ENCODE assay signal across 20 cellular contexts in genomic region chr2:217399288-217399687, GRCh38.
DNase-seq lines count a peak whose midpoint lies in the region; ATAC-seq and TF ChIP-seq lines count a peak whose summit lies in the region.
"Had no signal": no experiment of that assay in that cellular context is flagged by ENCODE, and none has a peak within 500 bp of the region (broad histone marks: within the 10 kb centered on the region; RNA-seq: fewer than 3 reads in every experiment).

No MANE protein-coding gene starts in this region.

- H3K9me3 ChIP-seq in GM23248 (ENCODE audit: low read depth) (no peaks in the 10 kb centered on the region), mesenchymal stem cell (ENCODE audit: control insufficient read depth, low read length) (no peaks in the 10 kb centered on the region)
- H3K9me3 ChIP-seq: breast epithelium, HAP-1, heart left ventricle, prostate gland, tibial nerve had no signal

- H2BK120ac ChIP-seq in mesenchymal stem cell (ENCODE audit: low read depth, low read length): no peak overlapping the region

- H3K36me3 ChIP-seq in GM23248 (ENCODE audit: low read depth) (no peaks in the 10 kb centered on the region), mesenchymal stem cell (ENCODE audit: control insufficient read depth in 1 of 2, insufficient read depth in 2 of 2, low read depth in 1 of 2, low read length in 2 of 2) (no peaks in the 10 kb centered on the region)
- H3K36me3 ChIP-seq: breast epithelium, HAP-1, heart left ventricle, prostate gland, tibial nerve had no signal

- no peak for ATAC-seq in GM18873 (IDR thresholded peaks at IDR 0.05; ENCODE audit: low FRiP score, unreplicated experiment)
- ATAC-seq: esophagus mucosa; stimulated activated effector memory CD8-positive, alpha-beta T cell treated with anti-CD3 and anti-CD28 coated beads, Interleukin-12 subunit alpha, Interleukin-12 subunit beta, amount 100 ng/mL, for 72 hours had no signal

- H3K14ac ChIP-seq in mesenchymal stem cell (ENCODE audit: low read length in 2 of 2): no peak overlapping the region

- H3K9me2 ChIP-seq in GM23248 (ENCODE audit: insufficient read depth): no peaks in the 10 kb centered on the region

- TF ChIP-seq CTCF in astrocyte of the spinal cord (IDR thresholded peaks at IDR 0.05; ENCODE audit: low read depth, low read length) (no peak), GM20000 (IDR thresholded peaks at IDR 0.05; ENCODE audit: extremely low read depth, missing control alignments) (no peak)

- H4K20me1 ChIP-seq in GM23248 (ENCODE audit: insufficient read depth): no peaks in the 10 kb centered on the region

- H2BK15ac ChIP-seq in mesenchymal stem cell (ENCODE audit: low read depth, poor library complexity, severe bottlenecking): no peak overlapping the region

- no peak overlapping the region for H3K18ac ChIP-seq in mesenchymal stem cell (ENCODE audit: low read depth in 1 of 2, low read length in 2 of 2)

- H3K4me1 ChIP-seq in GM23248 (ENCODE audit: insufficient read depth) (peaks cover 42% of the 10 kb centered on the region), mesenchymal stem cell (ENCODE audit: control insufficient read depth, insufficient read depth, low read depth, low read length) (peaks cover 2% of the 10 kb centered on the region)
- H3K4me1 ChIP-seq: prostate gland had no signal

- H2AFZ ChIP-seq in GM23248 (peak overlapping the region; percentile 46), mesenchymal stem cell (ENCODE audit: low read depth, low read length) (no peak overlapping the region)

- H3K4ac ChIP-seq in mesenchymal stem cell (ENCODE audit: low read depth in 1 of 2, low read length in 2 of 2): no peak overlapping the region

- 53 to 57% methylated on average over 5 of the region's 5 CpGs for WGBS in GM23248 (ENCODE audit: low coverage in 1 of 2, low lambda C conversion rate in 2 of 2, missing lambda C conversion rate in 2 of 2), 2 experiments
- WGBS in mesenchymal stem cell: 82% methylated on average over 3 of the region's 5 CpGs

- peaks cover 28% of the 10 kb centered on the region for H3F3A ChIP-seq in GM23248 (ENCODE audit: insufficient read depth)

- H3K9ac ChIP-seq in GM23248 (no peak overlapping the region), mesenchymal stem cell (ENCODE audit: low read length) (peak overlapping the region; percentile 43)

- no peaks in the 10 kb centered on the region for H3K79me1 ChIP-seq in mesenchymal stem cell (replicated peaks; ENCODE audit: low read length, poor library complexity, severe bottlenecking)

- no peak overlapping the region for H3K4me3 ChIP-seq in GM23248
- H3K4me3 ChIP-seq in astrocyte of the spinal cord (ENCODE audit: low read depth, low read length): no peak overlapping the region
- H3K4me3 ChIP-seq in mesenchymal stem cell (ENCODE audit: insufficient read depth in 1 of 2, low read depth in 1 of 2, low read length in 2 of 2): no peak overlapping the region
- H3K4me3 ChIP-seq: breast epithelium, HAP-1, heart left ventricle, prostate gland, tibial nerve had no signal

- DNase-seq in A172 (ENCODE audit: low spot score) (peak; percentile 54), GM23248 (peak; percentile 61), astrocyte of the spinal cord (ENCODE audit: low read depth, low spot score) (peak; percentile 57), mesenchymal stem cell (no peak), epidermal melanocyte (ENCODE audit: insufficient read length, low spot score) (no peak), GM20000 (ENCODE audit: low spot score) (no peak), NCI-H748 treated with DMSO at 0.1 percent for 48 hours (lab: John Stamatoyannopoulos, UW) (no peak)
- DNase-seq: activated CD4-positive, alpha-beta T cell treated with anti-CD3 and anti-CD28 coated beads, Interleukin-2, amount 10 ng/mL, durations not matched to agents 7 days and 5 days; activated T-cell treated with anti-CD3 and anti-CD28 coated beads, Interleukin-2, amount 50 U/mL, for 1 hour; CD8-positive, alpha-beta memory T cell; NCI-H2081; stimulated activated CD4-positive, alpha-beta T cell treated with anti-CD3 and anti-CD28 coated beads, Interleukin-12 subunit alpha, Interleukin-12 subunit beta, amount 100 ng/mL, for 4 hours had no signal

- peak overlapping the region; percentile 45 for H3K4me2 ChIP-seq in GM23248 (ENCODE audit: unreplicated experiment)
- no peak overlapping the region for H3K4me2 ChIP-seq in mesenchymal stem cell (ENCODE audit: low read length, poor library complexity, severe bottlenecking)

- no peak overlapping the region for H3K23ac ChIP-seq in mesenchymal stem cell (ENCODE audit: low read length in 2 of 2)

- no peaks in the 10 kb centered on the region for H3K79me2 ChIP-seq in GM23248 (ENCODE audit: insufficient read depth)

- H3K27ac ChIP-seq in GM23248 (peak overlapping the region; percentile 22; the same call in 1 of the 2 replicates), mesenchymal stem cell (ENCODE audit: low read length, poor library complexity, severe bottlenecking) (peak overlapping the region; percentile 21)
- H3K27ac ChIP-seq: prostate gland, tibial nerve had no signal

- no peak overlapping the region for H2BK12ac ChIP-seq in mesenchymal stem cell (ENCODE audit: low read length in 2 of 2)

- no peak overlapping the region for H2AK5ac ChIP-seq in mesenchymal stem cell (ENCODE audit: low read length, severe bottlenecking)

- no peak overlapping the region for H2BK5ac ChIP-seq in mesenchymal stem cell (ENCODE audit: low read depth, low read length, poor library complexity, severe bottlenecking)

- no peak overlapping the region for H4K8ac ChIP-seq in mesenchymal stem cell (ENCODE audit: low read length)

- H4K91ac ChIP-seq in mesenchymal stem cell (ENCODE audit: low read length): no peak overlapping the region

- in situ Hi-C loops in GM23248 (cut with MboI) (no loop called here), astrocyte of the spinal cord (cut with HindIII; ENCODE audit: low sequenced_read_pairs) (no loop called here)

- H3K27me3 ChIP-seq in GM23248 (replicated peaks; ENCODE audit: insufficient read depth): no peaks in the 10 kb centered on the region
- no peaks in the 10 kb centered on the region for H3K27me3 ChIP-seq in mesenchymal stem cell (ENCODE audit: control insufficient read depth in 1 of 2, insufficient read depth in 1 of 2, low read length in 2 of 2)
- H3K27me3 ChIP-seq: breast epithelium, heart left ventricle, tibial nerve had no signal

Comparison
In these comparisons a context has a peak if more than half of its experiments do, and no peak if none do; other contexts are left out.
1. DNase-seq: peak in A172 (single experiment), GM23248 (single experiment) and astrocyte of the spinal cord (single experiment); none in mesenchymal stem cell (single experiment), epidermal melanocyte (single experiment), GM20000 (single experiment) and NCI-H748 treated with DMSO at 0.1 percent for 48 hours (single experiment).